In the genomic region with DNA sequence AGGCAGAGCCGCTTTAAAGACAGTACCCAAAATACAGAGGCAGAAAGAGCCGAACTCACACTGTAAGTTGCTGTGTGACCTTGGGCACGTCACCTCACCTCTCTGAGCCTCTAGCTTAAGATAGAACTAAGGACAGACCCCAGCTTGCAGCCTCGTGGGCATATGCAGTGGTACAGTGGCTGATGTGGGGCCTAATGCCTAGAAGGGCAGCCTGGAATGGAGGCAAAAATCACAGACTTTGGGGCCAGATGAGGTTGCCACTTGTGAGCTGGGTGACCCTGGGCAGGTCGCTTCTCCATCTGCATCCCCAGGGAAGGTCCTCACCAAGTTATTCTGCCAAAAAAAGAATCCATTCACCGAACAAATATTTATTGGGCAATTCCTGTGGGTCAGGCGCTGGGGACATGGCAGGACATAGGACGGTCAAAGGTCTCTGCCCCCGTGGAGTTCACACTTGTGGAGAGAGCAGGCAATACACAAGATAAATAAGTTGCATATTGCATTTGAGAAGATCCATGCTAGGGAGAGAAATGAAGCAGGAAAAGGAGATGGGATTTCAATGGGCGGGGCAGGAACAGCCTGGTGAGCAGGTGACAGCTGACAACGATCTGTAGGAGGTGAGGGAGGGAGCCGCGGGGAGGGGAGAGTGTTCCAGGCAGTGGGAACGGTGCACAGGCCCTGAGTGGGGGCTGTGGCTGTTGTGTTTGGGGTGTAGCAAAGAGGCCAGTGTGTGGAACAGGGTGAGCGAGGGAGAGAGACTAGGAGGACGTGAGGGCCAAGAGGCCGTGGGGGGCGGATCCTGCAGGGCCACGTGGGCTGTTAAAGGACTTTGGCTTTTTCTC, we compare ENCODE assay signal across 1 cellular context.
TF ChIP-seq lines count a peak whose summit lies in the region.

No MANE protein-coding gene starts in this region.

TF ChIP-seq in A549, 52 proteins besides CTCF, POLR2A, EP300 and RAD21 (continued from another document):
- peak; percentile 82 for TF ChIP-seq ZFP36 (IDR thresholded peaks at IDR 0.05; ENCODE audit: borderline replicate concordance, partially characterized antibody)
- no peak for TF ChIP-seq MYC (IDR thresholded peaks at IDR 0.05; ENCODE audit: borderline replicate concordance, low read length)
- 0 out of 2 replicates have a peak, but pooled peaks have one; percentile 42 for TF ChIP-seq HOXB5 (CRISPR knock-in tag; IDR thresholded peaks at IDR 0.05)
- TF ChIP-seq CHD4 (IDR thresholded peaks at IDR 0.05; ENCODE audit: borderline replicate concordance): no peak
- peak; percentile 74 for TF ChIP-seq EHF (CRISPR knock-in tag; IDR thresholded peaks at IDR 0.05)
- no peak for TF ChIP-seq TP53 (CRISPR knock-in tag; IDR thresholded peaks at IDR 0.05)
- TF ChIP-seq, protein P1, sequence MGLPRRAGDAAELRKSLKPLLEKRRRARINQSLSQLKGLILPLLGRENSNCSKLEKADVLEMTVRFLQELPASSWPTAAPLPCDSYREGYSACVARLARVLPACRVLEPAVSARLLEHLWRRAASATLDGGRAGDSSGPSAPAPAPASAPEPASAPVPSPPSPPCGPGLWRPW (IDR thresholded peaks at IDR 0.05): no peak
- peak; percentile 55; the same call in 1 of the 2 replicates for TF ChIP-seq GATA3 (IDR thresholded peaks at IDR 0.05; ENCODE audit: borderline replicate concordance)
- peak in 1 of 2 experiments; percentile 85 for TF ChIP-seq JUN (IDR thresholded peaks at IDR 0.05)
- TF ChIP-seq JUNB (IDR thresholded peaks at IDR 0.05): peak; percentile 48; the same call in 1 of the 2 replicates
- TF ChIP-seq KDM1A (IDR thresholded peaks at IDR 0.05; ENCODE audit: low read depth): 0 out of 2 replicates have a peak, but pooled peaks have one; percentile 41
